30 cellular contexts compared by ENCODE assay signal in the genomic region with DNA sequence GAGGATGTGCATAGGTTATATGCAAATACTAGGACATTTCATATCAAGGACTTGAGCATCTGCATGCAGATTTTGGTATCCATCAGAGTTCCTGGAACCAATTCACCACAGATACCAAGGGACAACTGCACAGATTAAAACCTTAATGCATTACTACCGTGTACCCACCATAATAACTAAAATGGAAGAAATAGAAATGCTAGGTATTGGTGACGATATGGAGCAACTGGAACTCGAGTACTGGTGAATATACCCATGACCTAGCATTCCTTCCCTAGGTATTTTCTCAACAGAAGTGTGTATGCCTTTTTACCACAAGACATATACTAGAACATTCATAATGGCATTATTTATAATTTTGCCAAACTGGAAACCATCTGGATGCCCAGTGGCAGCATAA. TPM values are rescaled to one million over a fixed set of nuclear protein-coding genes. Genes with fewer than 3 reads are reported as not detected.
"Had no signal": no experiment of that assay in that cellular context is flagged by ENCODE, and none has a peak within 500 bp of the region (broad histone marks: within the 10 kb centered on the region; RNA-seq: fewer than 3 reads in every experiment).

No MANE protein-coding gene starts in this region.

- H3K27me3 Mint-ChIP-seq: activated CD4-positive, alpha-beta memory T cell treated with anti-CD3 and anti-CD28 coated beads for 36 hours; activated CD4-positive, alpha-beta T cell treated with anti-CD3 and anti-CD28 coated beads, Interleukin-2, amount 10 ng/mL, durations not matched to agents 7 days and 5 days; activated naive CD8-positive, alpha-beta T cell; activated naive CD8-positive, alpha-beta T cell treated with anti-CD3 and anti-CD28 coated beads, Interleukin-2, amount 50 U/mL, for 24 hours had no signal

- H3K4me3 Mint-ChIP-seq: activated CD4-positive, alpha-beta memory T cell treated with anti-CD3 and anti-CD28 coated beads for 36 hours; activated CD4-positive, alpha-beta T cell treated with anti-CD3 and anti-CD28 coated beads, Interleukin-2, amount 10 ng/mL, durations not matched to agents 7 days and 5 days; activated naive CD4-positive, alpha-beta T cell treated with anti-CD3 and anti-CD28 coated beads for 36 hours; activated naive CD8-positive, alpha-beta T cell; activated naive CD8-positive, alpha-beta T cell treated with anti-CD3 and anti-CD28 coated beads, Interleukin-2, amount 50 U/mL, for 24 hours; T-helper 2 cell treated with Interferon-gamma antibody and Interleukin-4, amounts not matched to agents 5 μg/mL and 100 μg/mL, for 36 hours had no signal

- H3K27ac Mint-ChIP-seq: activated CD4-positive, alpha-beta memory T cell treated with anti-CD3 and anti-CD28 coated beads for 36 hours; activated CD4-positive, alpha-beta T cell treated with anti-CD3 and anti-CD28 coated beads, Interleukin-2, amount 10 ng/mL, durations not matched to agents 7 days and 5 days; activated naive CD4-positive, alpha-beta T cell treated with anti-CD3 and anti-CD28 coated beads for 36 hours; activated naive CD8-positive, alpha-beta T cell; activated naive CD8-positive, alpha-beta T cell treated with anti-CD3 and anti-CD28 coated beads, Interleukin-2, amount 50 U/mL, for 24 hours; activated T-helper 2 cell treated with anti-CD3 and anti-CD28 coated beads, Interferon-gamma antibody, Interleukin-2, Interleukin-4, amounts not matched to agents 10 μg/mL and 5 μg/mL and 100 μg/mL, durations not matched to agents 14 hours and 24 hours and 36 hours; T-helper 2 cell treated with Interferon-gamma antibody and Interleukin-4, amounts not matched to agents 5 μg/mL and 100 μg/mL, for 36 hours had no signal

- ATAC-seq: activated naive CD8-positive, alpha-beta T cell treated with anti-CD3 and anti-CD28 coated beads, Interleukin-2, amount 50 U/mL, for 24 hours; Panc1 had no signal

- DNase-seq: activated CD4-positive, alpha-beta memory T cell treated with anti-CD3 and anti-CD28 coated beads for 36 hours; activated CD4-positive, alpha-beta T cell treated with anti-CD3 and anti-CD28 coated beads, Interleukin-2, amount 10 ng/mL, durations not matched to agents 7 days and 5 days; activated CD8-positive, alpha-beta memory T cell treated with anti-CD3 and anti-CD28 coated beads, Interleukin-2, amount 50 U/mL, for 4 hours; activated gamma-delta T cell; activated naive CD4-positive, alpha-beta T cell treated with anti-CD3 and anti-CD28 coated beads for 36 hours; activated naive CD8-positive, alpha-beta T cell treated with anti-CD3 and anti-CD28 coated beads, Interleukin-2, amount 50 U/mL, for 24 hours; activated T-cell treated with anti-CD3 and anti-CD28 coated beads, Interleukin-2, amount 50 U/mL, for 48 hours; aorta; brain microvascular endothelial cell; central memory CD4-positive, alpha-beta T cell; Karpas-422; KBM-7; NCI-H1105; NCI-H1417 treated with DMSO at 0.1 percent for 48 hours; NCI-H187 treated with DMSO at 0.1 percent for 48 hours; NCI-H2081; NCI-H2171 treated with DMSO at 0.1 percent for 48 hours; NCI-H2227 treated with DMSO at 0.1 percent for 48 hours; NCI-H446; NCI-H510A treated with DMSO at 0.1 percent for 48 hours; SHP77; SJCRH30 had no signal

RNA-seq across cellular contexts. Expression of gene KCNS1, which starts 18.5 kb away (rescaled TPM):
- total RNA-seq: activated CD4-positive, alpha-beta T cell treated with anti-CD3 and anti-CD28 coated beads, Interleukin-2, amount 10 ng/mL, durations not matched to agents 7 days and 5 days; aorta; MCF 10A; SJCRH30 had no signal

RNA-seq across cellular contexts. Expression of gene WFDC5, which starts 32.5 kb away (rescaled TPM):
- total RNA-seq: activated CD4-positive, alpha-beta memory T cell treated with anti-CD3 and anti-CD28 coated beads for 36 hours; activated CD4-positive, alpha-beta T cell treated with anti-CD3 and anti-CD28 coated beads, Interleukin-2, amount 10 ng/mL, durations not matched to agents 7 days and 5 days; activated naive CD4-positive, alpha-beta T cell treated with anti-CD3 and anti-CD28 coated beads for 36 hours; activated T-helper 2 cell treated with anti-CD3 and anti-CD28 coated beads, Interferon-gamma antibody, Interleukin-2, Interleukin-4, amounts not matched to agents 10 μg/mL and 5 μg/mL and 100 μg/mL, durations not matched to agents 14 hours and 24 hours and 36 hours; aorta; chondrocyte; MCF 10A; RPMI7951; SJCRH30; T-helper 1 cell treated with Interleukin-12 subunit alpha and Interleukin-12 subunit beta and Interleukin-4 antibody, amounts not matched to agents 30 ng/mL and 1 ng/mL, for 36 hours had no signal

RNA-seq across cellular contexts. Expression of gene WFDC12, which starts 41.8 kb away (rescaled TPM):
- total RNA-seq: activated CD4-positive, alpha-beta memory T cell treated with anti-CD3 and anti-CD28 coated beads for 36 hours; activated CD4-positive, alpha-beta T cell treated with anti-CD3 and anti-CD28 coated beads, Interleukin-2, amount 10 ng/mL, durations not matched to agents 7 days and 5 days; activated naive CD4-positive, alpha-beta T cell treated with anti-CD3 and anti-CD28 coated beads for 36 hours; activated T-helper 2 cell treated with anti-CD3 and anti-CD28 coated beads, Interferon-gamma antibody, Interleukin-2, Interleukin-4, amounts not matched to agents 10 μg/mL and 5 μg/mL and 100 μg/mL, durations not matched to agents 14 hours and 24 hours and 36 hours; aorta; chondrocyte; MCF 10A; RPMI7951; SJCRH30; T-helper 1 cell treated with Interleukin-12 subunit alpha and Interleukin-12 subunit beta and Interleukin-4 antibody, amounts not matched to agents 30 ng/mL and 1 ng/mL, for 36 hours had no signal
